Comparison of ENCODE assay signal across 2 cellular contexts in genomic region chr1:248926401-248927182, GRCh38.
A peak's percentile ranks its signal among the peaks of the same experiment; 100 is the strongest.
TF ChIP-seq lines count a peak whose summit lies in the region.

No MANE protein-coding gene starts in this region.

TF ChIP-seq in IMR-90, 13 proteins besides CTCF, POLR2A, EP300 and RAD21 (continued from another document):
- TF ChIP-seq FOS (IDR thresholded peaks at IDR 0.05; ENCODE audit: low read depth, low read length), result peak; percentile 68
- TF ChIP-seq BHLHE40 (IDR thresholded peaks at IDR 0.05; ENCODE audit: low read depth, low read length), result peak; percentile 24; the same call in 1 of the 2 replicates
- no peak for TF ChIP-seq MAZ (IDR thresholded peaks at IDR 0.05; ENCODE audit: borderline replicate concordance, low read depth, low read length)

TF ChIP-seq in WTC11, 78 proteins besides CTCF, POLR2A, EP300 and RAD21 (continued from another document):
- TF ChIP-seq ZMAT4 (CRISPR knock-in tag; IDR thresholded peaks at IDR 0.05) (no peak), E2F5 (CRISPR knock-in tag; IDR thresholded peaks at IDR 0.05) (no peak), SP1 (CRISPR knock-in tag; conservative IDR thresholded peaks at IDR 0.05) (no peak), PREB (CRISPR knock-in tag; IDR thresholded peaks at IDR 0.05; ENCODE audit: borderline replicate concordance) (no peak), USF1 (CRISPR knock-in tag; IDR thresholded peaks at IDR 0.05) (no peak), IRF1 (CRISPR knock-in tag; IDR thresholded peaks at IDR 0.05) (no peak), CDX4 (CRISPR knock-in tag; IDR thresholded peaks at IDR 0.05; ENCODE audit: borderline replicate concordance) (no peak), RELA (CRISPR knock-in tag; IDR thresholded peaks at IDR 0.05; ENCODE audit: borderline replicate concordance) (no peak), ZNF263 (CRISPR knock-in tag; IDR thresholded peaks at IDR 0.05; ENCODE audit: low read depth) (no peak), SOX15 (CRISPR knock-in tag; IDR thresholded peaks at IDR 0.05) (no peak), EMX1 (CRISPR knock-in tag; IDR thresholded peaks at IDR 0.05) (no peak)
